ENCODE assay signal across 25 cellular contexts in genomic region chr6:41558033-41558807, GRCh38. TPM values are rescaled to one million over a fixed set of nuclear protein-coding genes. Genes with fewer than 3 reads are reported as not detected.
A peak's percentile ranks its signal among the peaks of the same experiment; 100 is the strongest.
DNase-seq lines count a peak whose midpoint lies in the region; ATAC-seq and TF ChIP-seq lines count a peak whose summit lies in the region.
"Had no signal": no experiment of that assay in that cellular context is flagged by ENCODE, and none has a peak within 500 bp of the region (broad histone marks: within the 10 kb centered on the region; RNA-seq: fewer than 3 reads in every experiment).

No MANE protein-coding gene starts in this region.

- intact Hi-C loops in thyroid gland (cut with DNase I): no loop called here

- H3K36me3 ChIP-seq in thyroid gland: no peaks in the 10 kb centered on the region
- H3K36me3 ChIP-seq: BE2C, heart right ventricle, transverse colon had no signal

- TF ChIP-seq POLR2A in thyroid gland (IDR thresholded peaks at IDR 0.05): no peak

- H3K27me3 ChIP-seq in thyroid gland: no peaks in the 10 kb centered on the region
- H3K27me3 ChIP-seq: BE2C, esophagus muscularis mucosa, heart right ventricle, transverse colon had no signal

- WGBS in thyroid gland, 2 donors: 50 to 72% methylated on average over 3 to 4 of the region's 4 CpGs

- H3K4me3 ChIP-seq in thyroid gland (replicated peaks in 1 of 3): no peak overlapping the region
- H3K4me3 ChIP-seq: esophagus muscularis mucosa, heart right ventricle, lung, transverse colon had no signal

- TF ChIP-seq CTCF in thyroid gland (IDR thresholded peaks at IDR 0.05): no peak
- TF ChIP-seq CTCF in GM10266 (IDR thresholded peaks at IDR 0.05; ENCODE audit: control insufficient read depth, insufficient read depth, low read depth, missing control alignments): no peak

- peak; percentile 28 for DNase-seq in stimulated activated CD4-positive, alpha-beta T cell treated with anti-CD3 and anti-CD28 coated beads, Interleukin-1b, Interleukin-23, amount 100 ng/mL, for 48 hours
- no peak for DNase-seq in stimulated activated CD4-positive, alpha-beta T cell treated with anti-CD3 and anti-CD28 coated beads, Interleukin-4, amount 100 ng/mL, for 4 hours
- DNase-seq in astrocyte of the hippocampus (ENCODE audit: low read depth, low spot score): peak; percentile 30
- DNase-seq in left lobe of liver (ENCODE audit: low spot score): peak; percentile 56
- DNase-seq in thyroid gland: no peak
- no peak for DNase-seq in NCI-H345 (lab: John Stamatoyannopoulos, UW)
- no peak for DNase-seq in activated gamma-delta T cell (lab: John Stamatoyannopoulos, UW)
- no peak for DNase-seq in GM10266 (ENCODE audit: extremely low spot score)
- DNase-seq: activated effector memory CD4-positive, alpha-beta T cell treated with anti-CD3 and anti-CD28 coated beads, Interleukin-2, amount 50 U/mL, for 16 hours; BE2C; CD8-positive, alpha-beta memory T cell; dermis blood vessel endothelial cell; foreskin fibroblast; heart right ventricle; HFFc6; kidney glomerular epithelial cell; NCI-H1048; NCI-H2107; retina; SIG-M5; stimulated activated CD4-positive, alpha-beta T cell treated with anti-CD3 and anti-CD28 coated beads, Interleukin-2, amount 100 ng/mL, for 24 hours; stimulated activated CD8-positive, alpha-beta memory T cell treated with anti-CD3 and anti-CD28 coated beads, Interleukin-4, amount 100 ng/mL, for 48 hours; transverse colon had no signal

- H3K27ac ChIP-seq in thyroid gland: peak overlapping the region; percentile 42 to 62 (median 59)
- H3K27ac ChIP-seq: esophagus muscularis mucosa, heart right ventricle, transverse colon had no signal

- no peaks in the 10 kb centered on the region for H3K9me3 ChIP-seq in thyroid gland
- H3K9me3 ChIP-seq: BE2C, esophagus muscularis mucosa, heart right ventricle, transverse colon had no signal

- ATAC-seq in left lobe of liver: peak; percentile 75
- ATAC-seq: heart right ventricle had no signal

- H3K4me1 ChIP-seq in thyroid gland: peaks cover 68 to 89% of the 10 kb centered on the region in 2 donors

RNA-seq across cellular contexts. Expression of gene FOXP4, which starts 12.0 kb away (rescaled TPM):
- total RNA-seq in left lobe of liver (24.6 TPM), thyroid gland (10 to 100 TPM; 12.6 to 42.4 (median 23.7) TPM)

Comparison
In these comparisons a context has a peak if more than half of its experiments do, and no peak if none do; other contexts are left out.
1. DNase-seq: peak in stimulated activated CD4-positive, alpha-beta T cell treated with anti-CD3 and anti-CD28 coated beads, Interleukin-1b, Interleukin-23, amount 100 ng/mL, for 48 hours (single experiment), astrocyte of the hippocampus (single experiment) and left lobe of liver (single experiment); none in stimulated activated CD4-positive, alpha-beta T cell treated with anti-CD3 and anti-CD28 coated beads, Interleukin-4, amount 100 ng/mL, for 4 hours (0 of 2), thyroid gland (0 of 2), NCI-H345 (single experiment), activated gamma-delta T cell (single experiment) and GM10266 (single experiment).